ENCODE assay signal across 37 cellular contexts in the genomic region with DNA sequence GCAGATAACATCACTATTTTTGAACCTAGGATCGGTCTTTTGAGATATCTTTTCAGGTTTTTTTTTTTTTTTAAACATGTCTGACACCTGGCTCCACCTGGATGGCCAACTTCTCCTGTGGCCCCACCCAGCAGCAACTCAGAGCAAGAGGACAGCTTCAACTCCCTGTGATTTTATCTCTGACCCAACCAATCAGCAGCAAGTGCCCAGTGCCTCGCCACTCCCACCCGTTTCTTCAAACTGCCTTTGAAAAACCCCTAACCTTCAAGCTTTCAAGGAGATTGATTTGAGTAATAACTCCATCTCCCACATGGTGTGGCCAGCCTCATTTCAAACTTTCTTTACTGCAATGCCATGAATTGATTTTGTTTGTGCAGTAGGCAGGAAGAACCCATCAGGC. TPM values are rescaled to one million over a fixed set of nuclear protein-coding genes. Genes with fewer than 3 reads are reported as not detected.
"Had no signal": no experiment of that assay in that cellular context is flagged by ENCODE, and none has a peak within 500 bp of the region (broad histone marks: within the 10 kb centered on the region; RNA-seq: fewer than 3 reads in every experiment).

No MANE protein-coding gene starts in this region.

- H3K9me3 Mint-ChIP-seq: T-cell had no signal

- H3K27ac ChIP-seq: KMS-11, PC-9, RWPE1, SJCRH30, SK-N-MC had no signal

- H3K4me1 ChIP-seq: SJCRH30 had no signal

- DNase-seq: Karpas-422, MM.1S, MV-4-11, NCI-H1092 treated with DMSO at 0.1 percent for 48 hours, NCI-H1105 treated with DMSO at 0.1 percent for 48 hours, NCI-H1417, NCI-H1436, NCI-H146, NCI-H1694, NCI-H187, NCI-H1930, NCI-H2029 treated with DMSO at 0.1 percent for 48 hours, NCI-H2081 treated with DMSO at 0.1 percent for 48 hours, NCI-H2107, NCI-H2171, NCI-H226, NCI-H446 treated with DMSO at 0.1 percent for 48 hours, NCI-H510A, NCI-H524, NCI-H526, NCI-H69, NCI-H748 treated with DMSO at 0.1 percent for 48 hours, NCI-H82, PC-9, SHP77, SIG-M5, SJCRH30, T-cell had no signal

- ATAC-seq: Panc1, Right ventricle myocardium inferior, SK-N-SH treated with all-trans-retinoic acid at 6 μM for 48 hours, T-cell had no signal

- H3K4me3 Mint-ChIP-seq: T-cell had no signal

- H3K36me3 ChIP-seq: SJCRH30 had no signal

- H3K9me3 ChIP-seq: SJCRH30 had no signal

- H3K4me2 ChIP-seq: KMS-11, PC-9 had no signal

- H3K36me3 Mint-ChIP-seq: T-cell had no signal

- H3K9ac ChIP-seq: KMS-11 had no signal

- H3K4me1 Mint-ChIP-seq: T-cell had no signal

- H3K27ac Mint-ChIP-seq: T-cell had no signal

- H3K4me3 ChIP-seq: PC-9, SJCRH30, SK-N-MC had no signal

- H2AFZ ChIP-seq: PC-9 had no signal

- FAIRE-seq: RCC 7860 had no signal

RNA-seq across cellular contexts. Expression of a gene that starts 19.0 kb away (rescaled TPM):
- total RNA-seq: M059J, OCI-LY7, Right ventricle myocardium inferior had no signal
